ENCODE assay signal across 8 cellular contexts in genomic region chr7:25857376-25858067, GRCh38.
A peak's percentile ranks its signal among the peaks of the same experiment; 100 is the strongest.
DNase-seq lines count a peak whose midpoint lies in the region; ATAC-seq, FAIRE-seq and TF ChIP-seq lines count a peak whose summit lies in the region.

No MANE protein-coding gene starts in this region.

- BruUV-seq in K562 (replicated peaks; lab: Mats Ljungman, UMichigan): no TSS peak

- TF ChIP-seq RAD21 in K562 (CRISPR knock-in tag; conservative IDR thresholded peaks at IDR 0.05 in 1 of 2, IDR thresholded peaks at IDR 0.05 in 1 of 2): no peak

- no peak for FAIRE-seq in K562 (lab: Jason Lieb, UNC)

- H3K9me3 ChIP-seq in K562 (replicated peaks; ENCODE audit: control insufficient read depth, insufficient read depth, low read depth, low read length): no peaks in the 10 kb centered on the region

- H3K36me3 Mint-ChIP-seq in neural crest cell (ENCODE audit: low read depth): peaks cover 2% of the 10 kb centered on the region
- H3K36me3 Mint-ChIP-seq in activated CD4-positive, alpha-beta memory T cell treated with anti-CD3 and anti-CD28 coated beads for 36 hours: peaks cover 13% of the 10 kb centered on the region
- peaks cover 31% of the 10 kb centered on the region for H3K36me3 Mint-ChIP-seq in natural killer cell treated with Interleukin-12 subunit alpha and Interleukin-12 subunit beta and Interleukin-15 and Interleukin-18, amount 100 ng/mL, for 72 hours
- H3K36me3 Mint-ChIP-seq in stimulated activated memory B cell treated with anti-CD40 and anti-IgM and Interleukin-4, amounts not matched to agents 10 μg/mL and 1 μg/mL and 100 μg/mL, for 72 hours: peaks cover 6% of the 10 kb centered on the region
- H3K36me3 Mint-ChIP-seq in activated CD8-positive, alpha-beta T cell treated with anti-CD3 and anti-CD28 coated beads, Interleukin-2, amount 10 ng/mL, durations not matched to agents 7 days and 5 days (ENCODE audit: low read depth): peaks cover 17% of the 10 kb centered on the region

- peak overlapping the region; percentile 91 for H3K4me2 ChIP-seq in K562 (ENCODE audit: insufficient read depth, low read length)

- H3K9ac ChIP-seq in K562 (ENCODE audit: insufficient read depth in 1 of 2, low read depth in 2 of 2, low read length in 2 of 2): peak overlapping the region; percentile 18 to 73; a peak in 3 of 4 replicates

- no peaks in the 10 kb centered on the region for H3K36me3 ChIP-seq in K562 (ENCODE audit: control insufficient read depth, insufficient read depth, low read length)

- H2AFZ ChIP-seq in K562 (ENCODE audit: low read depth, low read length): peak overlapping the region; percentile 91

- H3K27me3 ChIP-seq in K562 (ENCODE audit: control insufficient read depth in 2 of 2, insufficient read depth in 2 of 2, low read length in 2 of 2): no peaks in the 10 kb centered on the region

- H3K4me3 Mint-ChIP-seq in neural crest cell: no peak overlapping the region
- H3K4me3 Mint-ChIP-seq in activated CD4-positive, alpha-beta memory T cell treated with anti-CD3 and anti-CD28 coated beads for 36 hours: no peak overlapping the region
- H3K4me3 Mint-ChIP-seq in natural killer cell treated with Interleukin-12 subunit alpha and Interleukin-12 subunit beta and Interleukin-15 and Interleukin-18, amount 100 ng/mL, for 72 hours: no peak overlapping the region
- no peak overlapping the region for H3K4me3 Mint-ChIP-seq in stimulated activated memory B cell treated with anti-CD40 and anti-IgM and Interleukin-4, amounts not matched to agents 10 μg/mL and 1 μg/mL and 100 μg/mL, for 72 hours
- H3K4me3 Mint-ChIP-seq in activated CD8-positive, alpha-beta T cell treated with anti-CD3 and anti-CD28 coated beads, Interleukin-2, amount 10 ng/mL, durations not matched to agents 7 days and 5 days: no peak overlapping the region

- peaks cover 8 to 25% of the 10 kb centered on the region in 2 experiments; a peak in 4 of 5 replicates for H3K4me1 ChIP-seq in K562 (replicated peaks in 1 of 2; ENCODE audit: control insufficient read depth in 2 of 2, insufficient read depth in 2 of 2, low read length in 2 of 2)

- H3K4me3 ChIP-seq in K562: peak overlapping the region; percentile 50

- no peaks in the 10 kb centered on the region for H3K9me3 Mint-ChIP-seq in neural crest cell
- H3K9me3 Mint-ChIP-seq in activated CD4-positive, alpha-beta memory T cell treated with anti-CD3 and anti-CD28 coated beads for 36 hours: peaks cover 6% of the 10 kb centered on the region
- no peaks in the 10 kb centered on the region for H3K9me3 Mint-ChIP-seq in natural killer cell treated with Interleukin-12 subunit alpha and Interleukin-12 subunit beta and Interleukin-15 and Interleukin-18, amount 100 ng/mL, for 72 hours
- H3K9me3 Mint-ChIP-seq in stimulated activated memory B cell treated with anti-CD40 and anti-IgM and Interleukin-4, amounts not matched to agents 10 μg/mL and 1 μg/mL and 100 μg/mL, for 72 hours: peaks cover 4% of the 10 kb centered on the region
- peaks cover 11% of the 10 kb centered on the region for H3K9me3 Mint-ChIP-seq in activated CD8-positive, alpha-beta T cell treated with anti-CD3 and anti-CD28 coated beads, Interleukin-2, amount 10 ng/mL, durations not matched to agents 7 days and 5 days (ENCODE audit: insufficient read depth)

- peak overlapping the region; percentile 92 for H3K27ac ChIP-seq in K562 (ENCODE audit: extremely low read depth, low read depth, low read length)

- peaks cover 29% of the 10 kb centered on the region for H3K4me1 Mint-ChIP-seq in neural crest cell
- H3K4me1 Mint-ChIP-seq in activated CD4-positive, alpha-beta memory T cell treated with anti-CD3 and anti-CD28 coated beads for 36 hours (ENCODE audit: low read depth): peaks cover 23% of the 10 kb centered on the region
- H3K4me1 Mint-ChIP-seq in natural killer cell treated with Interleukin-12 subunit alpha and Interleukin-12 subunit beta and Interleukin-15 and Interleukin-18, amount 100 ng/mL, for 72 hours (ENCODE audit: low read depth in 2 of 2): peaks cover 19 to 22% of the 10 kb centered on the region in 2 donors
- peaks cover 8% of the 10 kb centered on the region for H3K4me1 Mint-ChIP-seq in stimulated activated memory B cell treated with anti-CD40 and anti-IgM and Interleukin-4, amounts not matched to agents 10 μg/mL and 1 μg/mL and 100 μg/mL, for 72 hours
- H3K4me1 Mint-ChIP-seq in activated CD8-positive, alpha-beta T cell treated with anti-CD3 and anti-CD28 coated beads, Interleukin-2, amount 10 ng/mL, durations not matched to agents 7 days and 5 days (ENCODE audit: low read depth): peaks cover 50% of the 10 kb centered on the region

- H3K79me2 ChIP-seq in K562 (ENCODE audit: control insufficient read depth, insufficient read depth, low read length): no peaks in the 10 kb centered on the region; the same call in 2 of the 3 replicates

- CTCF ChIA-PET in K562 (lab: Yijun Ruan, JAX; ENCODE audit: low intra/inter-chr PET ratio): no interaction called here
- CTCF ChIA-PET in activated CD4-positive, alpha-beta memory T cell treated with anti-CD3 and anti-CD28 coated beads for 36 hours (lab: Charles Lee): interaction anchor here (1.7 kb wide), 1 partner anchor 597 kb away, joined by 4 read pairs; no protein-coding TSS in a partner anchor
- CTCF ChIA-PET in activated CD8-positive, alpha-beta T cell treated with anti-CD3 and anti-CD28 coated beads, Interleukin-2, amount 10 ng/mL, durations not matched to agents 7 days and 5 days (lab: Charles Lee): no interaction called here

- in situ Hi-C loops in K562 (cut with MboI): no loop called here

- H4K20me1 ChIP-seq in K562 (replicated peaks; ENCODE audit: control insufficient read depth, insufficient read depth, low read length): no peaks in the 10 kb centered on the region

- TF ChIP-seq EP300 in K562 (IDR thresholded peaks at IDR 0.05; ENCODE audit: low read length): no peak

- WGBS in K562 (ENCODE audit: insufficient coverage, low coverage, missing lambda C conversion rate): 44% methylated on average over 21 of the region's 21 CpGs

- H3K27ac Mint-ChIP-seq in neural crest cell (ENCODE audit: unreplicated experiment): no peak overlapping the region
- H3K27ac Mint-ChIP-seq in activated CD4-positive, alpha-beta memory T cell treated with anti-CD3 and anti-CD28 coated beads for 36 hours: no peak overlapping the region
- no peak overlapping the region for H3K27ac Mint-ChIP-seq in natural killer cell treated with Interleukin-12 subunit alpha and Interleukin-12 subunit beta and Interleukin-15 and Interleukin-18, amount 100 ng/mL, for 72 hours
- no peak overlapping the region for H3K27ac Mint-ChIP-seq in stimulated activated memory B cell treated with anti-CD40 and anti-IgM and Interleukin-4, amounts not matched to agents 10 μg/mL and 1 μg/mL and 100 μg/mL, for 72 hours
- H3K27ac Mint-ChIP-seq in activated CD8-positive, alpha-beta T cell treated with anti-CD3 and anti-CD28 coated beads, Interleukin-2, amount 10 ng/mL, durations not matched to agents 7 days and 5 days: no peak overlapping the region

- H3K27me3 Mint-ChIP-seq in neural crest cell (ENCODE audit: low read depth): peaks cover 5% of the 10 kb centered on the region
- H3K27me3 Mint-ChIP-seq in activated CD4-positive, alpha-beta memory T cell treated with anti-CD3 and anti-CD28 coated beads for 36 hours: peaks cover 62% of the 10 kb centered on the region
- H3K27me3 Mint-ChIP-seq in natural killer cell treated with Interleukin-12 subunit alpha and Interleukin-12 subunit beta and Interleukin-15 and Interleukin-18, amount 100 ng/mL, for 72 hours: peaks cover 45 to 59% of the 10 kb centered on the region in 2 donors
- peaks cover 18% of the 10 kb centered on the region for H3K27me3 Mint-ChIP-seq in stimulated activated memory B cell treated with anti-CD40 and anti-IgM and Interleukin-4, amounts not matched to agents 10 μg/mL and 1 μg/mL and 100 μg/mL, for 72 hours
- peaks cover 62% of the 10 kb centered on the region for H3K27me3 Mint-ChIP-seq in activated CD8-positive, alpha-beta T cell treated with anti-CD3 and anti-CD28 coated beads, Interleukin-2, amount 10 ng/mL, durations not matched to agents 7 days and 5 days (ENCODE audit: low read depth)

- DNase-seq in ELF-1 (ENCODE audit: low read depth, low spot score) (peak; percentile 87), NCI-H1436 treated with DMSO at 0.1 percent for 48 hours (lab: John Stamatoyannopoulos, UW) (peak; percentile 57), K562 (ENCODE audit: extremely low read depth in 1 of 4, low spot score in 3 of 4) (peak; percentile 15 to 67 (median 35)), neural crest cell (ENCODE audit: low read depth, low spot score) (peak; percentile 20)
- DNase-seq in activated CD4-positive, alpha-beta memory T cell treated with anti-CD3 and anti-CD28 coated beads for 36 hours: no peak
- DNase-seq in natural killer cell treated with Interleukin-12 subunit alpha and Interleukin-12 subunit beta and Interleukin-15 and Interleukin-18, amount 100 ng/mL, for 72 hours (ENCODE audit: low spot score): no peak
- no peak for DNase-seq in activated CD8-positive, alpha-beta T cell treated with anti-CD3 and anti-CD28 coated beads, Interleukin-2, amount 10 ng/mL, durations not matched to agents 7 days and 5 days

- POLR2A ChIA-PET in K562 (lab: Yijun Ruan, JAX): no interaction called here
- POLR2A ChIA-PET in activated CD4-positive, alpha-beta memory T cell treated with anti-CD3 and anti-CD28 coated beads for 36 hours (lab: Charles Lee): no interaction called here
- POLR2A ChIA-PET in activated CD8-positive, alpha-beta T cell treated with anti-CD3 and anti-CD28 coated beads, Interleukin-2, amount 10 ng/mL, durations not matched to agents 7 days and 5 days (lab: Charles Lee): no interaction called here

- H3K9me1 ChIP-seq in K562 (ENCODE audit: control insufficient read depth, insufficient read depth, low read length): no peaks in the 10 kb centered on the region

- no peak for ATAC-seq in K562
- no peak for ATAC-seq in natural killer cell treated with Interleukin-12 subunit alpha and Interleukin-12 subunit beta and Interleukin-15 and Interleukin-18, amount 100 ng/mL, for 72 hours
- no peak for ATAC-seq in stimulated activated memory B cell treated with anti-CD40 and anti-IgM and Interleukin-4, amounts not matched to agents 10 μg/mL and 1 μg/mL and 100 μg/mL, for 72 hours
- no peak for ATAC-seq in activated CD8-positive, alpha-beta T cell treated with anti-CD3 and anti-CD28 coated beads, Interleukin-2, amount 10 ng/mL, durations not matched to agents 7 days and 5 days

- intact Hi-C loops in K562 (cut with micrococcal nuclease): loop anchor here (10.0 kb wide), 2 partner anchors 363 to 507 kb away; no protein-coding TSS in a partner anchor
- intact Hi-C loops in activated CD4-positive, alpha-beta memory T cell treated with anti-CD3 and anti-CD28 coated beads for 36 hours (cut with micrococcal nuclease): loop anchor here (5.0 kb wide), 1 partner anchor 1320 kb away; no protein-coding TSS in a partner anchor

- TF ChIP-seq CTCF in K562 (IDR thresholded peaks at IDR 0.05 in 2 of 3, conservative IDR thresholded peaks at IDR 0.05 in 1 of 3; ENCODE audit: insufficient read depth in 2 of 3, low read depth in 1 of 3, low read length in 3 of 3) (no peak), neural crest cell (conservative IDR thresholded peaks at IDR 0.05) (no peak)

- no peak for TF ChIP-seq POLR2A in K562 (conservative IDR thresholded peaks at IDR 0.05)

TF ChIP-seq in K562, 482 proteins besides CTCF, POLR2A, EP300 and RAD21 (continues in another document):
- TF ChIP-seq ETV6 (IDR thresholded peaks at IDR 0.05; ENCODE audit: borderline replicate concordance in 1 of 2, low read depth in 2 of 2, low read length in 1 of 2) (no peak), ETV6 (CRISPR knock-in tag; IDR thresholded peaks at IDR 0.05; ENCODE audit: borderline replicate concordance) (no peak)

Comparison
In these comparisons a context has a peak if more than half of its experiments do, and no peak if none do; other contexts are left out.
1. DNase-seq: peak in ELF-1 (single experiment), NCI-H1436 treated with DMSO at 0.1 percent for 48 hours (single experiment), K562 (4 of 4) and neural crest cell (single experiment); none in activated CD4-positive, alpha-beta memory T cell treated with anti-CD3 and anti-CD28 coated beads for 36 hours (single experiment), natural killer cell treated with Interleukin-12 subunit alpha and Interleukin-12 subunit beta and Interleukin-15 and Interleukin-18, amount 100 ng/mL, for 72 hours (single experiment) and activated CD8-positive, alpha-beta T cell treated with anti-CD3 and anti-CD28 coated beads, Interleukin-2, amount 10 ng/mL, durations not matched to agents 7 days and 5 days (single experiment).